Comparison of ENCODE assay signal across 12 cellular contexts in genomic region chr17:17911003-17911613, GRCh38.
A peak's percentile ranks its signal among the peaks of the same experiment; 100 is the strongest.
DNase-seq lines count a peak whose midpoint lies in the region; ATAC-seq and TF ChIP-seq lines count a peak whose summit lies in the region.
"Had no signal": no experiment of that assay in that cellular context is flagged by ENCODE, and none has a peak within 500 bp of the region (broad histone marks: within the 10 kb centered on the region; RNA-seq: fewer than 3 reads in every experiment).

No MANE protein-coding gene starts in this region.

- WGBS in SK-N-SH (ENCODE audit: low lambda C conversion rate), result 74% methylated on average over 6 of the region's 10 CpGs

- TF ChIP-seq CTCF in SK-N-SH (IDR thresholded peaks at IDR 0.05), result no peak

- TF ChIP-seq EP300 in SK-N-SH (IDR thresholded peaks at IDR 0.05; ENCODE audit: borderline replicate concordance in 1 of 2, low read depth in 1 of 2, low read length in 1 of 2), result peak in 1 of 2 experiments; percentile 59; a peak in 2 of 4 replicates

- DNase-seq in ELF-1 (ENCODE audit: low read depth, low spot score) (peak; percentile 89), SK-N-SH (peak; percentile 91), islet precursor cell (peak; percentile 91), posterior vena cava (ENCODE audit: low spot score) (peak; percentile 57), NCI-H2171 treated with DMSO at 0.1 percent for 48 hours (lab: John Stamatoyannopoulos, UW) (no peak)
- DNase-seq in activated CD4-positive, CD25-positive, alpha-beta regulatory T cell treated with anti-CD3 and anti-CD28 coated beads, Interleukin-2, amount 50 U/mL, for 72 hours, result no peak
- no peak for DNase-seq in stimulated activated naive CD8-positive, alpha-beta T cell treated with anti-CD3 and anti-CD28 coated beads, Interleukin-15, Interleukin-2, amounts not matched to agents 100 U/mL and 50 U/mL, for 24 hours
- DNase-seq: activated naive CD4-positive, alpha-beta T cell treated with anti-CD3 and anti-CD28 coated beads, Interleukin-2, amount 50 U/mL, for 16 hours; NCI-H524 treated with DMSO at 0.1 percent for 48 hours; ovary; stimulated activated CD4-positive, alpha-beta T cell treated with anti-CD3 and anti-CD28 coated beads, Interleukin-2, amount 100 ng/mL, for 48 hours had no signal

- no peaks in the 10 kb centered on the region for H3K9me3 ChIP-seq in SK-N-SH
- H3K9me3 ChIP-seq: ovary had no signal

- H3K79me2 ChIP-seq in SK-N-SH (ENCODE audit: insufficient read depth), result peaks cover 25% of the 10 kb centered on the region; the same call in 1 of the 2 replicates

- H3K9ac ChIP-seq in SK-N-SH, result no peak overlapping the region

- peak overlapping the region in 1 of 2 experiments; percentile 96; a peak in 2 of 4 replicates for H3K27ac ChIP-seq in SK-N-SH (ENCODE audit: low read depth in 2 of 2, low read length in 1 of 2)
- H3K27ac ChIP-seq: ovary had no signal

- intact Hi-C loops in posterior vena cava (cut with DNase I), result loop anchor here (10.0 kb wide), 1 partner anchor 96 kb away; no protein-coding TSS in a partner anchor

- no peak overlapping the region for H2AFZ ChIP-seq in SK-N-SH (ENCODE audit: low read depth)

- no peak overlapping the region for H3K4me3 ChIP-seq in SK-N-SH (ENCODE audit: low read depth in 2 of 2, low read length in 1 of 2)
- H3K4me3 ChIP-seq: ovary had no signal

- H4K20me1 ChIP-seq in SK-N-SH (ENCODE audit: insufficient read depth), result no peaks in the 10 kb centered on the region

- H3K4me2 ChIP-seq in SK-N-SH, result no peak overlapping the region

- ATAC-seq in HG02642 (IDR thresholded peaks at IDR 0.05; ENCODE audit: poor library complexity, unreplicated experiment), result no peak
- no peak for ATAC-seq in stimulated activated naive CD8-positive, alpha-beta T cell treated with anti-CD3 and anti-CD28 coated beads, Interleukin-15, Interleukin-2, amounts not matched to agents 100 U/mL and 50 U/mL, for 24 hours

- TF ChIP-seq RAD21 in SK-N-SH (IDR thresholded peaks at IDR 0.05; ENCODE audit: low read length), result no peak

- peaks cover 13 to 40% of the 10 kb centered on the region in 2 experiments for H3K4me1 ChIP-seq in SK-N-SH (ENCODE audit: control insufficient read depth in 1 of 2, insufficient read depth in 2 of 2, low read depth in 1 of 2, low read length in 1 of 2)

- H3K9me2 ChIP-seq in SK-N-SH, result no peaks in the 10 kb centered on the region

- H3F3A ChIP-seq in SK-N-SH (replicated peaks; ENCODE audit: insufficient read depth), result peaks cover 9% of the 10 kb centered on the region

- no peaks in the 10 kb centered on the region for H3K27me3 ChIP-seq in SK-N-SH (ENCODE audit: insufficient read depth)
- H3K27me3 ChIP-seq: ovary had no signal

- CTCF ChIA-PET in SK-N-SH (lab: Yijun Ruan, JAX), result interaction anchor here (2.0 to 4.3 kb wide), 2 partner anchors 8 to 20 kb away, joined by 10 to 19 read pairs; no protein-coding TSS in a partner anchor

- peaks cover 8 to 11% of the 10 kb centered on the region in 2 experiments for H3K36me3 ChIP-seq in SK-N-SH (replicated peaks in 1 of 2; ENCODE audit: control insufficient read depth in 1 of 2, insufficient read depth in 2 of 2, low read length in 1 of 2)
- H3K36me3 ChIP-seq: ovary had no signal

- POLR2A ChIA-PET in SK-N-SH (lab: Yijun Ruan, JAX), result interaction anchor here (0.5 to 1.3 kb wide), 3 partner anchors 8 to 23 kb away, joined by 3 to 7 read pairs (median 4); no protein-coding TSS in a partner anchor

TF ChIP-seq in SK-N-SH, 30 proteins besides CTCF, POLR2A, EP300 and RAD21:
- TF ChIP-seq GATA2 (CRISPR knock-in tag; IDR thresholded peaks at IDR 0.05), result peak; percentile 78
- TF ChIP-seq MXI1 (IDR thresholded peaks at IDR 0.05; ENCODE audit: low read depth, low read length), result peak; percentile 84
- TF ChIP-seq PBX3 (IDR thresholded peaks at IDR 0.05), result no peak
- no peak for TF ChIP-seq YY1 (IDR thresholded peaks at IDR 0.05; ENCODE audit: low read depth)
- TF ChIP-seq FOXJ3 (CRISPR knock-in tag; IDR thresholded peaks at IDR 0.05), result peak; percentile 38; the same call in 1 of the 2 replicates
- TF ChIP-seq RFX5 (IDR thresholded peaks at IDR 0.05; ENCODE audit: low read length), result no peak
- peak; percentile 65; the same call in 1 of the 2 replicates for TF ChIP-seq RCOR1 (IDR thresholded peaks at IDR 0.05; ENCODE audit: low read length)
- no peak for TF ChIP-seq USF1 (IDR thresholded peaks at IDR 0.05; ENCODE audit: borderline replicate concordance, low read depth)

Comparison
In these comparisons a context has a peak if more than half of its experiments do, and no peak if none do; other contexts are left out.
1. DNase-seq: peak in ELF-1 (single experiment), SK-N-SH (single experiment), islet precursor cell (single experiment) and posterior vena cava (single experiment); none in activated CD4-positive, CD25-positive, alpha-beta regulatory T cell treated with anti-CD3 and anti-CD28 coated beads, Interleukin-2, amount 50 U/mL, for 72 hours (single experiment), NCI-H2171 treated with DMSO at 0.1 percent for 48 hours (single experiment) and stimulated activated naive CD8-positive, alpha-beta T cell treated with anti-CD3 and anti-CD28 coated beads, Interleukin-15, Interleukin-2, amounts not matched to agents 100 U/mL and 50 U/mL, for 24 hours (single experiment).